1 cellular context compared by ENCODE assay signal in the genomic region with DNA sequence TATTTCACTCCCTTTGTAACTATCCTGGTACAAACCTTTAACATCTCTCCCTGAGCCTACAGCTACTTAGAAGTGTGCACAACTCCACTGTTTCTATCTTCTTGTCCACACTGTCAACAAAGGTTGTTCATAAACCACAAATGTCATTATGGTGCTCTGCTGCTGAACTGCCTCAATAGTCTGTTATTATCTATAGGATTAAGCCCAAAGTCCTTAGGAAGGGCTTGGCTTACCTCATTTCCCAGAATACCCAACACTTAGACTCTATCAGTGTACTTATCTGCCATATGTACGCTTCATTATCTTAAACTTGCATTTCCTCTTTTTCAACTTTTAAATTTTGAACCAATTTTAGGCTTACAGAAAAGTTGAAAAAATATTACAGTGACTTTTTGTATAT.
TF ChIP-seq lines count a peak whose summit lies in the region.

No MANE protein-coding gene starts in this region.

TF ChIP-seq in K562, 482 proteins besides CTCF, POLR2A, EP300 and RAD21 (continued from another document and continues in another):
- 0 out of 4 replicates have a peak, but pooled peaks of 1 of the 2 experiments have one; percentile 54 for TF ChIP-seq ZNF639 (CRISPR knock-in tag; conservative IDR thresholded peaks at IDR 0.05 in 1 of 2, IDR thresholded peaks at IDR 0.05 in 1 of 2)
- TF ChIP-seq NR2C2 (CRISPR knock-in tag; IDR thresholded peaks at IDR 0.05), result no peak
- TF ChIP-seq NR2C2 (tag; IDR thresholded peaks at IDR 0.05), result peak; percentile 29; the same call in 1 of the 2 replicates
- no peak for TF ChIP-seq CBX8 (IDR thresholded peaks at IDR 0.05; ENCODE audit: borderline replicate concordance, extremely low read depth, low read depth, low read length, poor library complexity, severe bottlenecking)
- TF ChIP-seq ELK3 (CRISPR knock-in tag; IDR thresholded peaks at IDR 0.05), result no peak
- TF ChIP-seq EZH2 (IDR thresholded peaks at IDR 0.05; ENCODE audit: borderline replicate concordance, low read depth, low read length), result no peak
- TF ChIP-seq NCOA1 (IDR thresholded peaks at IDR 0.05; ENCODE audit: low read depth), result peak; percentile 89
- TF ChIP-seq SMARCA4 (IDR thresholded peaks at IDR 0.05), result peak; percentile 98
- TF ChIP-seq, protein P1, sequence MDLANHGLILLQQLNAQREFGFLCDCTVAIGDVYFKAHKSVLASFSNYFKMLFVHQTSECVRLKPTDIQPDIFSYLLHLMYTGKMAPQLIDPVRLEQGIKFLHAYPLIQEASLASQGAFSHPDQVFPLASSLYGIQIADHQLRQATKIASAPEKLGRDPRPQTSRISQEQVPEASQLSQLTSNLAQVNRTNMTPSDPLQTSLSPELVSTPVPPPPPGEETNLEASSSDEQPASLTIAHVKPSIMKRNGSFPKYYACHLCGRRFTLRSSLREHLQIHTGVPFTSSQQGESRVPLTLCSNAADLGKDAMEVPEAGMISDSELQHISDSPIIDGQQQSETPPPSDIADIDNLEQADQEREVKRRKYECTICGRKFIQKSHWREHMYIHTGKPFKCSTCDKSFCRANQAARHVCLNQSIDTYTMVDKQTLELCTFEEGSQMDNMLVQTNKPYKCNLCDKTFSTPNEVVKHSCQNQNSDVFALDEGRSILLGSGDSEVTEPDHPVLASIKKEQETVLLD (IDR thresholded peaks at IDR 0.05), result peak; percentile 73
- TF ChIP-seq DACH1 (IDR thresholded peaks at IDR 0.05; ENCODE audit: partially characterized antibody), result peak; percentile 89
- no peak for TF ChIP-seq ETV1 (tag; conservative IDR thresholded peaks at IDR 0.05; ENCODE audit: low read depth)
- TF ChIP-seq SMARCC2 (IDR thresholded peaks at IDR 0.05; ENCODE audit: low read depth), result peak; percentile 95
- no peak for TF ChIP-seq NUFIP1 (IDR thresholded peaks at IDR 0.05; ENCODE audit: partially characterized antibody)
- no peak for TF ChIP-seq HOXB6 (CRISPR knock-in tag; IDR thresholded peaks at IDR 0.05; ENCODE audit: borderline replicate concordance)
- TF ChIP-seq POLR2G (IDR thresholded peaks at IDR 0.05; ENCODE audit: low read depth, low read length), result no peak
- TF ChIP-seq ETV6 (IDR thresholded peaks at IDR 0.05; ENCODE audit: borderline replicate concordance in 1 of 2, low read depth in 2 of 2, low read length in 1 of 2), result no peak; a peak in 1 of 4 replicates
- TF ChIP-seq ETV6 (CRISPR knock-in tag; IDR thresholded peaks at IDR 0.05; ENCODE audit: borderline replicate concordance), result no peak
- TF ChIP-seq HEY1 (CRISPR knock-in tag; IDR thresholded peaks at IDR 0.05; ENCODE audit: borderline replicate concordance), result no peak
- no peak for TF ChIP-seq SAP30 (IDR thresholded peaks at IDR 0.05; ENCODE audit: borderline replicate concordance, insufficient read depth, low read depth, low read length, poor library complexity, severe bottlenecking)
- peak; percentile 45; the same call in 1 of the 2 replicates for TF ChIP-seq ZNF766 (CRISPR knock-in tag; conservative IDR thresholded peaks at IDR 0.05)
- no peak for TF ChIP-seq ZNF431 (CRISPR knock-in tag; IDR thresholded peaks at IDR 0.05)
- TF ChIP-seq, protein P2, sequence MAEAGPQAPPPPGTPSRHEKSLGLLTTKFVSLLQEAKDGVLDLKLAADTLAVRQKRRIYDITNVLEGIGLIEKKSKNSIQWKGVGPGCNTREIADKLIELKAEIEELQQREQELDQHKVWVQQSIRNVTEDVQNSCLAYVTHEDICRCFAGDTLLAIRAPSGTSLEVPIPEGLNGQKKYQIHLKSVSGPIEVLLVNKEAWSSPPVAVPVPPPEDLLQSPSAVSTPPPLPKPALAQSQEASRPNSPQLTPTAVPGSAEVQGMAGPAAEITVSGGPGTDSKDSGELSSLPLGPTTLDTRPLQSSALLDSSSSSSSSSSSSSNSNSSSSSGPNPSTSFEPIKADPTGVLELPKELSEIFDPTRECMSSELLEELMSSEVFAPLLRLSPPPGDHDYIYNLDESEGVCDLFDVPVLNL (CRISPR knock-in tag; IDR thresholded peaks at IDR 0.05; ENCODE audit: low read depth), result no peak
- no peak for TF ChIP-seq SP2 (IDR thresholded peaks at IDR 0.05; ENCODE audit: extremely low read depth, low read depth, low read length, poor library complexity, severe bottlenecking)
- no peak for TF ChIP-seq ZNF133 (CRISPR knock-in tag; IDR thresholded peaks at IDR 0.05)
- TF ChIP-seq MTA2 (IDR thresholded peaks at IDR 0.05; ENCODE audit: low read depth), result peak; percentile 85
- no peak for TF ChIP-seq SMARCA5 (IDR thresholded peaks at IDR 0.05)
- TF ChIP-seq, protein P3, sequence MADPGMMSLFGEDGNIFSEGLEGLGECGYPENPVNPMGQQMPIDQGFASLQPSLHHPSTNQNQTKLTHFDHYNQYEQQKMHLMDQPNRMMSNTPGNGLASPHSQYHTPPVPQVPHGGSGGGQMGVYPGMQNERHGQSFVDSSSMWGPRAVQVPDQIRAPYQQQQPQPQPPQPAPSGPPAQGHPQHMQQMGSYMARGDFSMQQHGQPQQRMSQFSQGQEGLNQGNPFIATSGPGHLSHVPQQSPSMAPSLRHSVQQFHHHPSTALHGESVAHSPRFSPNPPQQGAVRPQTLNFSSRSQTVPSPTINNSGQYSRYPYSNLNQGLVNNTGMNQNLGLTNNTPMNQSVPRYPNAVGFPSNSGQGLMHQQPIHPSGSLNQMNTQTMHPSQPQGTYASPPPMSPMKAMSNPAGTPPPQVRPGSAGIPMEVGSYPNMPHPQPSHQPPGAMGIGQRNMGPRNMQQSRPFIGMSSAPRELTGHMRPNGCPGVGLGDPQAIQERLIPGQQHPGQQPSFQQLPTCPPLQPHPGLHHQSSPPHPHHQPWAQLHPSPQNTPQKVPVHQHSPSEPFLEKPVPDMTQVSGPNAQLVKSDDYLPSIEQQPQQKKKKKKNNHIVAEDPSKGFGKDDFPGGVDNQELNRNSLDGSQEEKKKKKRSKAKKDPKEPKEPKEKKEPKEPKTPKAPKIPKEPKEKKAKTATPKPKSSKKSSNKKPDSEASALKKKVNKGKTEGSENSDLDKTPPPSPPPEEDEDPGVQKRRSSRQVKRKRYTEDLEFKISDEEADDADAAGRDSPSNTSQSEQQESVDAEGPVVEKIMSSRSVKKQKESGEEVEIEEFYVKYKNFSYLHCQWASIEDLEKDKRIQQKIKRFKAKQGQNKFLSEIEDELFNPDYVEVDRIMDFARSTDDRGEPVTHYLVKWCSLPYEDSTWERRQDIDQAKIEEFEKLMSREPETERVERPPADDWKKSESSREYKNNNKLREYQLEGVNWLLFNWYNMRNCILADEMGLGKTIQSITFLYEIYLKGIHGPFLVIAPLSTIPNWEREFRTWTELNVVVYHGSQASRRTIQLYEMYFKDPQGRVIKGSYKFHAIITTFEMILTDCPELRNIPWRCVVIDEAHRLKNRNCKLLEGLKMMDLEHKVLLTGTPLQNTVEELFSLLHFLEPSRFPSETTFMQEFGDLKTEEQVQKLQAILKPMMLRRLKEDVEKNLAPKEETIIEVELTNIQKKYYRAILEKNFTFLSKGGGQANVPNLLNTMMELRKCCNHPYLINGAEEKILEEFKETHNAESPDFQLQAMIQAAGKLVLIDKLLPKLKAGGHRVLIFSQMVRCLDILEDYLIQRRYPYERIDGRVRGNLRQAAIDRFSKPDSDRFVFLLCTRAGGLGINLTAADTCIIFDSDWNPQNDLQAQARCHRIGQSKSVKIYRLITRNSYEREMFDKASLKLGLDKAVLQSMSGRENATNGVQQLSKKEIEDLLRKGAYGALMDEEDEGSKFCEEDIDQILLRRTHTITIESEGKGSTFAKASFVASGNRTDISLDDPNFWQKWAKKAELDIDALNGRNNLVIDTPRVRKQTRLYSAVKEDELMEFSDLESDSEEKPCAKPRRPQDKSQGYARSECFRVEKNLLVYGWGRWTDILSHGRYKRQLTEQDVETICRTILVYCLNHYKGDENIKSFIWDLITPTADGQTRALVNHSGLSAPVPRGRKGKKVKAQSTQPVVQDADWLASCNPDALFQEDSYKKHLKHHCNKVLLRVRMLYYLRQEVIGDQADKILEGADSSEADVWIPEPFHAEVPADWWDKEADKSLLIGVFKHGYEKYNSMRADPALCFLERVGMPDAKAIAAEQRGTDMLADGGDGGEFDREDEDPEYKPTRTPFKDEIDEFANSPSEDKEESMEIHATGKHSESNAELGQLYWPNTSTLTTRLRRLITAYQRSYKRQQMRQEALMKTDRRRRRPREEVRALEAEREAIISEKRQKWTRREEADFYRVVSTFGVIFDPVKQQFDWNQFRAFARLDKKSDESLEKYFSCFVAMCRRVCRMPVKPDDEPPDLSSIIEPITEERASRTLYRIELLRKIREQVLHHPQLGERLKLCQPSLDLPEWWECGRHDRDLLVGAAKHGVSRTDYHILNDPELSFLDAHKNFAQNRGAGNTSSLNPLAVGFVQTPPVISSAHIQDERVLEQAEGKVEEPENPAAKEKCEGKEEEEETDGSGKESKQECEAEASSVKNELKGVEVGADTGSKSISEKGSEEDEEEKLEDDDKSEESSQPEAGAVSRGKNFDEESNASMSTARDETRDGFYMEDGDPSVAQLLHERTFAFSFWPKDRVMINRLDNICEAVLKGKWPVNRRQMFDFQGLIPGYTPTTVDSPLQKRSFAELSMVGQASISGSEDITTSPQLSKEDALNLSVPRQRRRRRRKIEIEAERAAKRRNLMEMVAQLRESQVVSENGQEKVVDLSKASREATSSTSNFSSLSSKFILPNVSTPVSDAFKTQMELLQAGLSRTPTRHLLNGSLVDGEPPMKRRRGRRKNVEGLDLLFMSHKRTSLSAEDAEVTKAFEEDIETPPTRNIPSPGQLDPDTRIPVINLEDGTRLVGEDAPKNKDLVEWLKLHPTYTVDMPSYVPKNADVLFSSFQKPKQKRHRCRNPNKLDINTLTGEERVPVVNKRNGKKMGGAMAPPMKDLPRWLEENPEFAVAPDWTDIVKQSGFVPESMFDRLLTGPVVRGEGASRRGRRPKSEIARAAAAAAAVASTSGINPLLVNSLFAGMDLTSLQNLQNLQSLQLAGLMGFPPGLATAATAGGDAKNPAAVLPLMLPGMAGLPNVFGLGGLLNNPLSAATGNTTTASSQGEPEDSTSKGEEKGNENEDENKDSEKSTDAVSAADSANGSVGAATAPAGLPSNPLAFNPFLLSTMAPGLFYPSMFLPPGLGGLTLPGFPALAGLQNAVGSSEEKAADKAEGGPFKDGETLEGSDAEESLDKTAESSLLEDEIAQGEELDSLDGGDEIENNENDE (IDR thresholded peaks at IDR 0.05; ENCODE audit: low read depth, low read length), result no peak
- TF ChIP-seq ESRRB (CRISPR knock-in tag; IDR thresholded peaks at IDR 0.05; ENCODE audit: borderline replicate concordance), result no peak
- TF ChIP-seq SETDB1 (IDR thresholded peaks at IDR 0.05; ENCODE audit: low read length), result no peak
- TF ChIP-seq, protein P4, sequence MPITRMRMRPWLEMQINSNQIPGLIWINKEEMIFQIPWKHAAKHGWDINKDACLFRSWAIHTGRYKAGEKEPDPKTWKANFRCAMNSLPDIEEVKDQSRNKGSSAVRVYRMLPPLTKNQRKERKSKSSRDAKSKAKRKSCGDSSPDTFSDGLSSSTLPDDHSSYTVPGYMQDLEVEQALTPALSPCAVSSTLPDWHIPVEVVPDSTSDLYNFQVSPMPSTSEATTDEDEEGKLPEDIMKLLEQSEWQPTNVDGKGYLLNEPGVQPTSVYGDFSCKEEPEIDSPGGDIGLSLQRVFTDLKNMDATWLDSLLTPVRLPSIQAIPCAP (CRISPR knock-in tag; IDR thresholded peaks at IDR 0.05; ENCODE audit: borderline replicate concordance), result no peak
- peak; percentile 93 for TF ChIP-seq KLF16 (IDR thresholded peaks at IDR 0.05)
- no peak for TF ChIP-seq THRA (IDR thresholded peaks at IDR 0.05)
- no peak for TF ChIP-seq PHF8 (IDR thresholded peaks at IDR 0.05; ENCODE audit: borderline replicate concordance, low read length)
- no peak for TF ChIP-seq ZNF224 (CRISPR knock-in tag; IDR thresholded peaks at IDR 0.05)
- TF ChIP-seq, protein P5, sequence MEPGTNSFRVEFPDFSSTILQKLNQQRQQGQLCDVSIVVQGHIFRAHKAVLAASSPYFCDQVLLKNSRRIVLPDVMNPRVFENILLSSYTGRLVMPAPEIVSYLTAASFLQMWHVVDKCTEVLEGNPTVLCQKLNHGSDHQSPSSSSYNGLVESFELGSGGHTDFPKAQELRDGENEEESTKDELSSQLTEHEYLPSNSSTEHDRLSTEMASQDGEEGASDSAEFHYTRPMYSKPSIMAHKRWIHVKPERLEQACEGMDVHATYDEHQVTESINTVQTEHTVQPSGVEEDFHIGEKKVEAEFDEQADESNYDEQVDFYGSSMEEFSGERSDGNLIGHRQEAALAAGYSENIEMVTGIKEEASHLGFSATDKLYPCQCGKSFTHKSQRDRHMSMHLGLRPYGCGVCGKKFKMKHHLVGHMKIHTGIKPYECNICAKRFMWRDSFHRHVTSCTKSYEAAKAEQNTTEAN (CRISPR knock-in tag; IDR thresholded peaks at IDR 0.05), result no peak
- TF ChIP-seq ZNF76 (CRISPR knock-in tag; IDR thresholded peaks at IDR 0.05; ENCODE audit: borderline replicate concordance), result no peak
